ENCODE assay signal across 1 cellular context in genomic region chr4:95537181-95537580, GRCh38.
A peak's percentile ranks its signal among the peaks of the same experiment; 100 is the strongest.
TF ChIP-seq lines count a peak whose summit lies in the region.

No MANE protein-coding gene starts in this region.

TF ChIP-seq in HEK293, 187 proteins besides CTCF, POLR2A, EP300 and RAD21 (continued from another document):
- TF ChIP-seq BCL11B (tag by site-specific recombination; IDR thresholded peaks at IDR 0.05; ENCODE audit: low read depth) (no peak), ZNF23 (tag by site-specific recombination; IDR thresholded peaks at IDR 0.05; ENCODE audit: borderline replicate concordance) (no peak), FEZF1 (tag by site-specific recombination; IDR thresholded peaks at IDR 0.05) (peak; percentile 19; the same call in 1 of the 2 replicates), ZNF404 (tag by site-specific recombination; IDR thresholded peaks at IDR 0.05) (no peak), ZNF610 (tag by site-specific recombination; IDR thresholded peaks at IDR 0.05; ENCODE audit: borderline replicate concordance) (no peak), ZNF274 (IDR thresholded peaks at IDR 0.05; ENCODE audit: low read length) (no peak), ZNF274 (tag by site-specific recombination; IDR thresholded peaks at IDR 0.05; ENCODE audit: borderline replicate concordance) (no peak), ZNF2 (tag by site-specific recombination; IDR thresholded peaks at IDR 0.05) (no peak), SP7 (tag by site-specific recombination; IDR thresholded peaks at IDR 0.05) (peak; percentile 70), TRIM28 (IDR thresholded peaks at IDR 0.05; ENCODE audit: borderline replicate concordance, low read length) (peak; percentile 23; the same call in 1 of the 2 replicates), GFI1B (tag by site-specific recombination; IDR thresholded peaks at IDR 0.05) (no peak), ZNF280D (tag by site-specific recombination; IDR thresholded peaks at IDR 0.05) (no peak), ZNF768 (tag by site-specific recombination; IDR thresholded peaks at IDR 0.05) (no peak), ZNF660 (tag by site-specific recombination; IDR thresholded peaks at IDR 0.05) (peak; percentile 47; the same call in 1 of the 2 replicates), ZBTB48 (tag by site-specific recombination; IDR thresholded peaks at IDR 0.05) (no peak), ZBTB11 (tag by site-specific recombination; conservative IDR thresholded peaks at IDR 0.05; ENCODE audit: low read depth) (no peak), ZNF521 (tag by site-specific recombination; IDR thresholded peaks at IDR 0.05) (no peak), ZNF341 (tag by site-specific recombination; IDR thresholded peaks at IDR 0.05; ENCODE audit: low read depth) (no peak), ZNF398 (tag by site-specific recombination; IDR thresholded peaks at IDR 0.05) (peak; percentile 28; the same call in 1 of the 2 replicates), ZSCAN16 (tag by site-specific recombination; IDR thresholded peaks at IDR 0.05) (0 out of 2 replicates have a peak, but pooled peaks have one; percentile 33), PRDM10 (tag by site-specific recombination; IDR thresholded peaks at IDR 0.05) (no peak), ZNF707 (tag by site-specific recombination; IDR thresholded peaks at IDR 0.05) (no peak), ZNF510 (tag by site-specific recombination; IDR thresholded peaks at IDR 0.05; ENCODE audit: insufficient replicate concordance) (no peak), WT1 (tag by site-specific recombination; IDR thresholded peaks at IDR 0.05) (0 out of 2 replicates have a peak, but pooled peaks have one; percentile 32), ZNF121 (tag by site-specific recombination; IDR thresholded peaks at IDR 0.05) (no peak)
TF ChIP-seq in HEK293: peak in this region for 10.
